ENCODE assay signal across 1 cellular context in the genomic region with DNA sequence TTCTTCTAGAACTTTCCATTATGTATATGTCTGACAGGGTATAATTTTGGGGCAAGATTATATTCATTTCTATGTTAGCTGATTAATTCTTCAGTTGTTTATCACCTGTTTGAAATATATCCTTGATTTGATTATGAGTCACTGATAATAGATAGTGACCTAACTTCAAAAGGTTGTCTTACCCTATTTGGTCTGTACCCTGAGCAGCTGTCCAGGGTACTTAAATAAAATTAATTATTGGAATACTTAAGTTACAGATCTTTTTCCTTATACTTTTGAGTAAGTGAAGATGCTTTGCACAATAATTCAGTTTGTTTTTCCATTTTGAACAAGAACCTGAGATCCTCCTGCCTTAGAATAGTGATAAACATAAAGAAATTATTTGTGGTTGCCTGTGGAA.
TF ChIP-seq lines count a peak whose summit lies in the region.

No MANE protein-coding gene starts in this region.

TF ChIP-seq in A549, 52 proteins besides CTCF, POLR2A, EP300 and RAD21 (continued from another document):
- TF ChIP-seq, protein P1, sequence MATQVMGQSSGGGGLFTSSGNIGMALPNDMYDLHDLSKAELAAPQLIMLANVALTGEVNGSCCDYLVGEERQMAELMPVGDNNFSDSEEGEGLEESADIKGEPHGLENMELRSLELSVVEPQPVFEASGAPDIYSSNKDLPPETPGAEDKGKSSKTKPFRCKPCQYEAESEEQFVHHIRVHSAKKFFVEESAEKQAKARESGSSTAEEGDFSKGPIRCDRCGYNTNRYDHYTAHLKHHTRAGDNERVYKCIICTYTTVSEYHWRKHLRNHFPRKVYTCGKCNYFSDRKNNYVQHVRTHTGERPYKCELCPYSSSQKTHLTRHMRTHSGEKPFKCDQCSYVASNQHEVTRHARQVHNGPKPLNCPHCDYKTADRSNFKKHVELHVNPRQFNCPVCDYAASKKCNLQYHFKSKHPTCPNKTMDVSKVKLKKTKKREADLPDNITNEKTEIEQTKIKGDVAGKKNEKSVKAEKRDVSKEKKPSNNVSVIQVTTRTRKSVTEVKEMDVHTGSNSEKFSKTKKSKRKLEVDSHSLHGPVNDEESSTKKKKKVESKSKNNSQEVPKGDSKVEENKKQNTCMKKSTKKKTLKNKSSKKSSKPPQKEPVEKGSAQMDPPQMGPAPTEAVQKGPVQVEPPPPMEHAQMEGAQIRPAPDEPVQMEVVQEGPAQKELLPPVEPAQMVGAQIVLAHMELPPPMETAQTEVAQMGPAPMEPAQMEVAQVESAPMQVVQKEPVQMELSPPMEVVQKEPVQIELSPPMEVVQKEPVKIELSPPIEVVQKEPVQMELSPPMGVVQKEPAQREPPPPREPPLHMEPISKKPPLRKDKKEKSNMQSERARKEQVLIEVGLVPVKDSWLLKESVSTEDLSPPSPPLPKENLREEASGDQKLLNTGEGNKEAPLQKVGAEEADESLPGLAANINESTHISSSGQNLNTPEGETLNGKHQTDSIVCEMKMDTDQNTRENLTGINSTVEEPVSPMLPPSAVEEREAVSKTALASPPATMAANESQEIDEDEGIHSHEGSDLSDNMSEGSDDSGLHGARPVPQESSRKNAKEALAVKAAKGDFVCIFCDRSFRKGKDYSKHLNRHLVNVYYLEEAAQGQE (IDR thresholded peaks at IDR 0.05): peak; percentile 82
